8 cellular contexts compared by ENCODE assay signal in genomic region chr4:184792950-184793555, GRCh38. TPM values are rescaled to one million over a fixed set of nuclear protein-coding genes. Genes with fewer than 3 reads are reported as not detected.
A peak's percentile ranks its signal among the peaks of the same experiment; 100 is the strongest.
DNase-seq lines count a peak whose midpoint lies in the region; ATAC-seq and TF ChIP-seq lines count a peak whose summit lies in the region.

No MANE protein-coding gene starts in this region.

- peaks cover 9% of the 10 kb centered on the region for H3K4me1 ChIP-seq in foreskin keratinocyte

- POLR2A ChIA-PET in HEK293T (lab: Yijun Ruan, JAX): interaction anchor here (1.4 kb wide), 1 partner anchor 20 kb away, joined by 4 read pairs; no protein-coding TSS in a partner anchor

- intact Hi-C loops in Right ventricle myocardium inferior (cut with DNase I): no loop called here
- intact Hi-C loops in cardiac septum (cut with DNase I): no loop called here

- H3K27me3 ChIP-seq in foreskin keratinocyte: peaks cover 5% of the 10 kb centered on the region

- peak; percentile 30 for ATAC-seq in Right ventricle myocardium inferior
- peak; percentile 99 for ATAC-seq in foreskin keratinocyte

- DNase-seq in Right ventricle myocardium inferior (ENCODE audit: missing footprints): no peak
- DNase-seq in cardiac septum (ENCODE audit: low spot score): no peak
- DNase-seq in activated CD8-positive, alpha-beta memory T cell treated with anti-CD3 and anti-CD28 coated beads for 24 hours: peak; percentile 75
- DNase-seq in foreskin keratinocyte: peak; percentile 81 to 93
- DNase-seq in stimulated activated CD4-positive, alpha-beta T cell treated with anti-CD3 and anti-CD28 coated beads, Interleukin-1b, Interleukin-23, amount 100 ng/mL, for 4 hours (ENCODE audit: low read depth in 2 of 2): peak; percentile 23 to 56
- DNase-seq in HEK293T (ENCODE audit: extremely low spot score): no peak
- DNase-seq in NCI-H2227 (lab: John Stamatoyannopoulos, UW; ENCODE audit: unreplicated experiment): no peak
- DNase-seq in NCI-H524 treated with DMSO at 0.1 percent for 48 hours (lab: John Stamatoyannopoulos, UW): no peak

- no peak overlapping the region for H3K27ac ChIP-seq in foreskin keratinocyte

- TF ChIP-seq CTCF in foreskin keratinocyte (conservative IDR thresholded peaks at IDR 0.05): no peak

- CTCF ChIA-PET in HEK293T (lab: Yijun Ruan, JAX): interaction anchor here (0.5 kb wide), 1 partner anchor 227 kb away, joined by 3 read pairs; no protein-coding TSS in a partner anchor

TF ChIP-seq in HEK293T, 16 proteins besides CTCF, POLR2A, EP300 and RAD21:
- TF ChIP-seq PKNOX1 (IDR thresholded peaks at IDR 0.05) (no peak), FOXK2 (IDR thresholded peaks at IDR 0.05) (no peak), FOXM1 (IDR thresholded peaks at IDR 0.05; ENCODE audit: borderline replicate concordance) (no peak), CTBP1 (IDR thresholded peaks at IDR 0.05; ENCODE audit: borderline replicate concordance) (no peak), SP1 (IDR thresholded peaks at IDR 0.05) (no peak), ELF4 (IDR thresholded peaks at IDR 0.05) (no peak), NFRKB (IDR thresholded peaks at IDR 0.05) (no peak), HDGF (IDR thresholded peaks at IDR 0.05; ENCODE audit: borderline replicate concordance) (no peak), TARDBP (IDR thresholded peaks at IDR 0.05) (no peak), ZNF384 (IDR thresholded peaks at IDR 0.05) (no peak), BHLHE40 (IDR thresholded peaks at IDR 0.05; ENCODE audit: borderline replicate concordance) (no peak), LEF1 (IDR thresholded peaks at IDR 0.05; ENCODE audit: borderline replicate concordance) (no peak), ARNT (IDR thresholded peaks at IDR 0.05) (no peak), L3MBTL2 (conservative IDR thresholded peaks at IDR 0.05) (no peak), SUZ12 (IDR thresholded peaks at IDR 0.05) (no peak)

RNA-seq across cellular contexts. Expression of gene ACSL1, which starts 32.7 kb away (rescaled TPM):
- total RNA-seq in Right ventricle myocardium inferior (445 TPM), cardiac septum (98.6 TPM), foreskin keratinocyte (35.4 and 45.9 TPM in 2 replicates)
- 18.8 and 19.8 TPM in 2 replicates for polyA plus RNA-seq in foreskin keratinocyte

RNA-seq across cellular contexts. Expression of gene CENPU, which starts 59.2 kb away (rescaled TPM):
- total RNA-seq in Right ventricle myocardium inferior (1.8 TPM), cardiac septum (1.5 TPM), foreskin keratinocyte (43.3 and 45.6 TPM in 2 replicates)
- polyA plus RNA-seq in foreskin keratinocyte: 32.7 and 37.3 TPM in 2 replicates

Comparison
In these comparisons a context has a peak if more than half of its experiments do, and no peak if none do; other contexts are left out.
1. DNase-seq: peak in activated CD8-positive, alpha-beta memory T cell treated with anti-CD3 and anti-CD28 coated beads for 24 hours (single experiment), foreskin keratinocyte (2 of 2) and stimulated activated CD4-positive, alpha-beta T cell treated with anti-CD3 and anti-CD28 coated beads, Interleukin-1b, Interleukin-23, amount 100 ng/mL, for 4 hours (2 of 2); none in Right ventricle myocardium inferior (single experiment), cardiac septum (single experiment), HEK293T (single experiment), NCI-H2227 (single experiment) and NCI-H524 treated with DMSO at 0.1 percent for 48 hours (single experiment).
2. RNA of gene CENPU, which starts 59.2 kb away (total RNA-seq): 43.3 to 45.6 TPM in foreskin keratinocyte; 1.8 TPM in Right ventricle myocardium inferior (single experiment) and 1.5 TPM in cardiac septum (single experiment); every median in the first group is over 10 times any median in the second.